ENCODE assay signal across 29 cellular contexts in genomic region chr19:43928820-43929219, GRCh38.
"Had no signal": no experiment of that assay in that cellular context is flagged by ENCODE, and none has a peak within 500 bp of the region (broad histone marks: within the 10 kb centered on the region; RNA-seq: fewer than 3 reads in every experiment).

No MANE protein-coding gene starts in this region.

- H3K27ac ChIP-seq: ovary, parathyroid adenoma, psoas muscle, skin epidermis, spleen, suprapubic skin, testis, tibial artery, transverse colon, upper lobe of right lung, uterus had no signal

- H3K4me3 ChIP-seq: ovary, psoas muscle, skin epidermis, smooth muscle cell, spleen, suprapubic skin, testis, tibial artery, transverse colon, upper lobe of right lung, uterus had no signal

- H3K9me3 ChIP-seq: suprapubic skin, testis, upper lobe of right lung had no signal

- H3K4me2 ChIP-seq: smooth muscle cell had no signal

- H3K79me2 ChIP-seq: parathyroid adenoma had no signal

- H3K27me3 ChIP-seq: ovary, spleen, suprapubic skin, testis, tibial artery, transverse colon, upper lobe of right lung, uterus had no signal

- H2AFZ ChIP-seq: parathyroid adenoma had no signal

- H3K36me3 ChIP-seq: uterus had no signal

- H3K9ac ChIP-seq: parathyroid adenoma had no signal

- DNase-seq: naive thymus-derived CD8-positive, alpha-beta T cell; nephron progenitor cell; occipital lobe; ovary; posterior cingulate gyrus; psoas muscle; right cardiac atrium; spleen; stimulated activated CD4-positive, alpha-beta T cell treated with anti-CD3 and anti-CD28 coated beads, Interleukin-12 subunit alpha, Interleukin-12 subunit beta, amount 100 ng/mL, for 4 hours; stimulated activated CD4-positive, alpha-beta T cell treated with anti-CD3 and anti-CD28 coated beads, Interleukin-1b, Interleukin-23, amount 100 ng/mL, for 48 hours; stimulated activated CD4-positive, alpha-beta T cell treated with anti-CD3 and anti-CD28 coated beads, Interleukin-4, amount 100 ng/mL, for 1 hour; stimulated activated CD4-positive, alpha-beta T cell treated with anti-CD3 and anti-CD28 coated beads, Interleukin-4, amount 100 ng/mL, for 4 hours; stimulated activated CD8-positive, alpha-beta memory T cell treated with anti-CD3 and anti-CD28 coated beads, Interleukin-4, amount 100 ng/mL, for 48 hours; stimulated activated naive CD4-positive, alpha-beta T cell; stimulated activated naive CD8-positive, alpha-beta T cell treated with anti-CD3 and anti-CD28 coated beads, Interleukin-15, amount 100 ng/mL, for 72 hours; stimulated activated naive CD8-positive, alpha-beta T cell treated with anti-CD3 and anti-CD28 coated beads, Interleukin-15, Interleukin-2, amounts not matched to agents 100 U/mL and 50 U/mL, for 24 hours; substantia nigra; testis; tibial artery; transverse colon; upper lobe of right lung; uterus had no signal

- ATAC-seq: naive thymus-derived CD8-positive, alpha-beta T cell; natural killer cell treated with Interleukin-12 subunit alpha and Interleukin-12 subunit beta and Interleukin-15 and Interleukin-18, amount 100 ng/mL, for 72 hours; psoas muscle; right cardiac atrium; sciatic nerve; stimulated activated memory B cell treated with anti-CD40 and anti-IgM and Interleukin-4, amounts not matched to agents 10 μg/mL and 1 μg/mL and 100 μg/mL, for 72 hours; stimulated activated naive CD8-positive, alpha-beta T cell treated with anti-CD3 and anti-CD28 coated beads, Interleukin-15, amount 100 ng/mL, for 72 hours; stimulated activated naive CD8-positive, alpha-beta T cell treated with anti-CD3 and anti-CD28 coated beads, Interleukin-15, Interleukin-2, amounts not matched to agents 100 U/mL and 50 U/mL, for 24 hours; upper lobe of right lung had no signal
